Comparison of ENCODE assay signal across 8 cellular contexts in the genomic region with DNA sequence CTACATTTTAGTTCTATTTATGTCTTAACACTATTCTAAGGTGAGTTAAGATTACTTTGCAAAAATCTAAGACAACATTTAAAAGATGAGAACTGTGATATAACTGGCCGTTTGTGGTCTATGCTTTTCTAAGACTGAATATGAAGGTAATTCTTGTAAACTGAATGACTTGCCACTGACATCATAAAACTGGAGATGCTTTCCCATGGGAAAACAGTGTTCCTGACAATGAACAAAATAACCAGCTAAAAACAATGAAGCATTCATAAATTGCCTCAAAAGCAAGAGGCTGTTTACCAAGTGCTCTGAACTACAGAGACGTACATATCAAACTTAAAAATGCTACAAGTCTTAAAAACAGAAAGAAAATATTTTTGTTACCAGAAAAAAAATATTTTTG. TPM values are rescaled to one million over a fixed set of nuclear protein-coding genes. Genes with fewer than 3 reads are reported as not detected.
DNase-seq lines count a peak whose midpoint lies in the region; ATAC-seq and TF ChIP-seq lines count a peak whose summit lies in the region.

No MANE protein-coding gene starts in this region.

- peak; percentile 40 for DNase-seq in H4 (ENCODE audit: low spot score)
- peak; percentile 57 for DNase-seq in adipocyte (ENCODE audit: low read depth)
- DNase-seq in Right ventricle myocardium superior = no peak
- DNase-seq in smooth muscle cell (lab: John Stamatoyannopoulos, UW; ENCODE audit: unreplicated experiment) = no peak
- no peak for DNase-seq in activated CD8-positive, alpha-beta memory T cell treated with anti-CD3 and anti-CD28 coated beads, Interleukin-2, amount 10 ng/mL, durations not matched to agents 7 days and 5 days
- no peak for DNase-seq in activated naive CD4-positive, alpha-beta T cell treated with anti-CD3 and anti-CD28 coated beads, Interleukin-2, amount 50 U/mL, for 16 hours

- H3K27me3 ChIP-seq in adipocyte (replicated peaks; ENCODE audit: control insufficient read depth, insufficient read depth, low read length) = no peaks in the 10 kb centered on the region
- H3K27me3 ChIP-seq in smooth muscle cell (ENCODE audit: low read depth) = no peaks in the 10 kb centered on the region

- no peaks in the 10 kb centered on the region for H3K27me3 Mint-ChIP-seq in activated CD8-positive, alpha-beta memory T cell treated with anti-CD3 and anti-CD28 coated beads, Interleukin-2, amount 10 ng/mL, durations not matched to agents 7 days and 5 days

- H3K4me1 ChIP-seq in adipocyte (ENCODE audit: control insufficient read depth, insufficient read depth, low read length) = peaks cover 16% of the 10 kb centered on the region
- H3K4me1 ChIP-seq in smooth muscle cell (ENCODE audit: low read depth) = peaks cover 23% of the 10 kb centered on the region

- H4K20me1 ChIP-seq in smooth muscle cell (ENCODE audit: low read depth) = peaks cover 94% of the 10 kb centered on the region

- peak overlapping the region; percentile 58 for H3K4me3 ChIP-seq in adipocyte (ENCODE audit: low read length)
- no peak overlapping the region for H3K4me3 ChIP-seq in smooth muscle cell

- CTCF ChIA-PET in activated CD8-positive, alpha-beta memory T cell treated with anti-CD3 and anti-CD28 coated beads, Interleukin-2, amount 10 ng/mL, durations not matched to agents 7 days and 5 days (lab: Charles Lee) = no interaction called here

- H3K79me2 ChIP-seq in smooth muscle cell (ENCODE audit: low read depth) = peaks cover 88% of the 10 kb centered on the region

- TF ChIP-seq CTCF in smooth muscle cell (IDR thresholded peaks at IDR 0.05; ENCODE audit: borderline replicate concordance, insufficient read depth, poor library complexity, severe bottlenecking) = no peak

- no peaks in the 10 kb centered on the region for H3K9me3 Mint-ChIP-seq in activated CD8-positive, alpha-beta memory T cell treated with anti-CD3 and anti-CD28 coated beads, Interleukin-2, amount 10 ng/mL, durations not matched to agents 7 days and 5 days (ENCODE audit: low read depth)

- intact Hi-C loops in Right ventricle myocardium superior (cut with DNase I) = loop anchor here (10.0 kb wide), 1 partner anchor 51 kb away; no protein-coding TSS in a partner anchor

- WGBS in smooth muscle cell (ENCODE audit: low lambda C conversion rate) = 10% methylated on average over 2 of the region's 2 CpGs

- no peaks in the 10 kb centered on the region for H3K36me3 Mint-ChIP-seq in activated CD8-positive, alpha-beta memory T cell treated with anti-CD3 and anti-CD28 coated beads, Interleukin-2, amount 10 ng/mL, durations not matched to agents 7 days and 5 days

- peak overlapping the region; percentile 72 for H3K27ac ChIP-seq in smooth muscle cell (ENCODE audit: low read depth)

- H3K9ac ChIP-seq in adipocyte (ENCODE audit: low read length) = no peak overlapping the region
- peak overlapping the region; percentile 29 for H3K9ac ChIP-seq in smooth muscle cell (ENCODE audit: low read depth)

- H3K36me3 ChIP-seq in adipocyte (ENCODE audit: control insufficient read depth, insufficient read depth, low read length, severe bottlenecking) (no peaks in the 10 kb centered on the region), smooth muscle cell (ENCODE audit: low read depth) (no peaks in the 10 kb centered on the region)

- H3K9me3 ChIP-seq in adipocyte (ENCODE audit: control insufficient read depth, low read length) (no peaks in the 10 kb centered on the region), smooth muscle cell (replicated peaks; ENCODE audit: low read depth) (no peaks in the 10 kb centered on the region)

- no peak overlapping the region for H3K27ac Mint-ChIP-seq in activated CD8-positive, alpha-beta memory T cell treated with anti-CD3 and anti-CD28 coated beads, Interleukin-2, amount 10 ng/mL, durations not matched to agents 7 days and 5 days

- peak overlapping the region; percentile 72 for H3K4me2 ChIP-seq in smooth muscle cell

- peak; percentile 77 for ATAC-seq in Right ventricle myocardium superior (ENCODE audit: poor library complexity)
- ATAC-seq in GM21515 (IDR thresholded peaks at IDR 0.05; ENCODE audit: unreplicated experiment) = no peak
- ATAC-seq in GM21619 (IDR thresholded peaks at IDR 0.05; ENCODE audit: unreplicated experiment) = no peak
- no peak for ATAC-seq in activated CD8-positive, alpha-beta memory T cell treated with anti-CD3 and anti-CD28 coated beads, Interleukin-2, amount 10 ng/mL, durations not matched to agents 7 days and 5 days

- H3F3A ChIP-seq in smooth muscle cell (ENCODE audit: low read depth) = peaks cover 22% of the 10 kb centered on the region

- no peaks in the 10 kb centered on the region for H3K4me1 Mint-ChIP-seq in activated CD8-positive, alpha-beta memory T cell treated with anti-CD3 and anti-CD28 coated beads, Interleukin-2, amount 10 ng/mL, durations not matched to agents 7 days and 5 days

- no peak overlapping the region for H3K4me3 Mint-ChIP-seq in activated CD8-positive, alpha-beta memory T cell treated with anti-CD3 and anti-CD28 coated beads, Interleukin-2, amount 10 ng/mL, durations not matched to agents 7 days and 5 days

- no peak overlapping the region for H2AFZ ChIP-seq in smooth muscle cell (ENCODE audit: low read depth)

RNA-seq across cellular contexts. Expression of a gene that starts 54.7 kb away (rescaled TPM):
- 242 and 299 TPM in 2 replicates for total RNA-seq in H4 (2014; rRNA removed; shearing (Covaris generic))
- total RNA-seq in Right ventricle myocardium superior = 292 TPM
- total RNA-seq in smooth muscle cell = 431 and 459 TPM in 2 replicates
- 61.6 and 65.3 TPM in 2 replicates for polyA plus RNA-seq in smooth muscle cell
- total RNA-seq in activated CD8-positive, alpha-beta memory T cell treated with anti-CD3 and anti-CD28 coated beads, Interleukin-2, amount 10 ng/mL, durations not matched to agents 7 days and 5 days = 10 to 100 TPM; 11.2 to 25.1 TPM

Comparison
In these comparisons a context has a peak if more than half of its experiments do, and no peak if none do; other contexts are left out.
1. DNase-seq: peak in H4 (single experiment) and adipocyte (single experiment); none in Right ventricle myocardium superior (single experiment), smooth muscle cell (single experiment), activated CD8-positive, alpha-beta memory T cell treated with anti-CD3 and anti-CD28 coated beads, Interleukin-2, amount 10 ng/mL, durations not matched to agents 7 days and 5 days (single experiment) and activated naive CD4-positive, alpha-beta T cell treated with anti-CD3 and anti-CD28 coated beads, Interleukin-2, amount 50 U/mL, for 16 hours (single experiment).